8 cellular contexts compared by ENCODE assay signal in the genomic region with DNA sequence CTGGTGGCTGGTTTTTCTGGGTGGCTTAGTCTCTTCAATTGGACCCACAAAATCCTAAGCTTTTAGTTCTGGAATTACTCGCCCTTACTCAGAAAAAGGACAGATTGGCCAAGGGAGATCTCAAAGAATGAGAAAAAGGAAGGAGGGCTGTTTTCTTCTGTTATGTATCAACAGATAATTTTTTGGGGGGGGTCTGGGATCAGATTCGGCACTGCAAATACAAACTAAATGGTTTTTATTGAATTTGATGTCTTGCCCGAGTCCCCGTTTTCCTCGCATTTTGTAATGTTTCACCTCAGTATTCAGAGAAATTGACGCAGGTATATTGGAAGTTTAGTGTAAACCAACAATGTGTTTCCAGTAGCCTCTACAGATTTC. TPM values are rescaled to one million over a fixed set of nuclear protein-coding genes. Genes with fewer than 3 reads are reported as not detected.
A peak's percentile ranks its signal among the peaks of the same experiment; 100 is the strongest.
DNase-seq lines count a peak whose midpoint lies in the region; ATAC-seq and TF ChIP-seq lines count a peak whose summit lies in the region.

No MANE protein-coding gene starts in this region.

- H3K9me3 ChIP-seq in CD4-positive, CD25-positive, alpha-beta regulatory T cell (ENCODE audit: control insufficient read depth in 2 of 2, low read length in 2 of 2) = no peaks in the 10 kb centered on the region
- H3K9me3 ChIP-seq in NT2/D1 (ENCODE audit: insufficient read depth, low read length) (no peaks in the 10 kb centered on the region), endocrine pancreas (ENCODE audit: control insufficient read depth, low read length) (no peaks in the 10 kb centered on the region), neuron (ENCODE audit: low read length) (no peaks in the 10 kb centered on the region)

- H3K9me3 Mint-ChIP-seq in CD4-positive, CD25-positive, alpha-beta regulatory T cell = peaks cover 0 to 4% (median 0%) of the 10 kb centered on the region in 7 donors

- H2AFZ ChIP-seq in neuron (ENCODE audit: low read depth, low read length) = peak overlapping the region; percentile 91

- peaks cover 14% of the 10 kb centered on the region for H3K36me3 Mint-ChIP-seq in CD4-positive, CD25-positive, alpha-beta regulatory T cell

- H3K27me3 Mint-ChIP-seq in CD4-positive, CD25-positive, alpha-beta regulatory T cell = peaks cover 12% of the 10 kb centered on the region

- no peak for TF ChIP-seq POLR2A in GM18505 (IDR thresholded peaks at IDR 0.05; ENCODE audit: borderline replicate concordance, extremely low read depth, insufficient read depth, insufficient read length)

- H3K36me3 ChIP-seq in CD4-positive, CD25-positive, alpha-beta regulatory T cell (ENCODE audit: control insufficient read depth, insufficient read depth, low read length) = peaks cover 7% of the 10 kb centered on the region
- peaks cover 6% of the 10 kb centered on the region for H3K36me3 ChIP-seq in NT2/D1 (ENCODE audit: insufficient read depth, insufficient read length, low read length)
- H3K36me3 ChIP-seq in endocrine pancreas (ENCODE audit: control insufficient read depth, insufficient read depth, low read length) = no peaks in the 10 kb centered on the region
- H3K36me3 ChIP-seq in neuron (ENCODE audit: insufficient read depth, low read length) = peaks cover 16% of the 10 kb centered on the region

- peak overlapping the region; percentile 81 for H3K27ac ChIP-seq in CD4-positive, CD25-positive, alpha-beta regulatory T cell (ENCODE audit: insufficient read depth, low read length, poor library complexity, severe bottlenecking)

- H3K4me1 ChIP-seq in CD4-positive, CD25-positive, alpha-beta regulatory T cell (ENCODE audit: control insufficient read depth, insufficient read depth, low read length, poor library complexity, severe bottlenecking) = peaks cover 29% of the 10 kb centered on the region
- H3K4me1 ChIP-seq in NT2/D1 (ENCODE audit: insufficient read depth, insufficient read length) (no peaks in the 10 kb centered on the region), endocrine pancreas (ENCODE audit: control insufficient read depth, insufficient read depth, low read length) (no peaks in the 10 kb centered on the region), neuron (ENCODE audit: insufficient read depth, low read length) (peaks cover 12% of the 10 kb centered on the region)

- H3K4me1 Mint-ChIP-seq in CD4-positive, CD25-positive, alpha-beta regulatory T cell = peaks cover 11 to 51% (median 27%) of the 10 kb centered on the region in 4 donors

- H3K27me3 ChIP-seq in CD4-positive, CD25-positive, alpha-beta regulatory T cell (ENCODE audit: control insufficient read depth, insufficient read depth, low read length) = no peaks in the 10 kb centered on the region
- H3K27me3 ChIP-seq in NT2/D1 (ENCODE audit: insufficient read depth, insufficient read length) (no peaks in the 10 kb centered on the region), endocrine pancreas (ENCODE audit: control insufficient read depth, insufficient read depth, low read length) (no peaks in the 10 kb centered on the region), neuron (ENCODE audit: insufficient read depth, low read length) (no peaks in the 10 kb centered on the region)

- peak overlapping the region; percentile 82 to 96 (median 94) for H3K27ac Mint-ChIP-seq in CD4-positive, CD25-positive, alpha-beta regulatory T cell

- DNase-seq in CD4-positive, CD25-positive, alpha-beta regulatory T cell = no peak
- DNase-seq in NT2/D1 (ENCODE audit: low read depth, low spot score) (no peak), HUDEP-2 (lab: John Stamatoyannopoulos, UW; ENCODE audit: unreplicated experiment in 76 of 76) (no peak)

- H3K4me3 Mint-ChIP-seq in CD4-positive, CD25-positive, alpha-beta regulatory T cell = peak overlapping the region; percentile 92 to 100 (median 94)

- H3K4me3 ChIP-seq in CD4-positive, CD25-positive, alpha-beta regulatory T cell (ENCODE audit: low read depth, low read length) = peak overlapping the region; percentile 93
- H3K4me3 ChIP-seq in NT2/D1 (ENCODE audit: insufficient read length, low read depth) = peak overlapping the region; percentile 75
- peak overlapping the region; percentile 94 for H3K4me3 ChIP-seq in endocrine pancreas (ENCODE audit: control insufficient read depth, insufficient read depth, low read length)
- peak overlapping the region; percentile 87 for H3K4me3 ChIP-seq in neuron (ENCODE audit: low read length)

- no peak for ATAC-seq in CD4-positive, CD25-positive, alpha-beta regulatory T cell (ENCODE audit: low read depth in 2 of 2)
- ATAC-seq in GM18868 (IDR thresholded peaks at IDR 0.05; ENCODE audit: unreplicated experiment) (no peak), GM18505 (IDR thresholded peaks at IDR 0.05; ENCODE audit: unreplicated experiment) (no peak), GM21529 (IDR thresholded peaks at IDR 0.05; ENCODE audit: unreplicated experiment) (no peak)

- peak overlapping the region; percentile 89 for H3K9ac ChIP-seq in NT2/D1 (ENCODE audit: insufficient read length, low read depth)
- peak overlapping the region; percentile 91 for H3K9ac ChIP-seq in endocrine pancreas (ENCODE audit: control insufficient read depth, insufficient read depth, low read length)

RNA-seq across cellular contexts. Expression of gene YIPF4, which starts 0.8 kb away (rescaled TPM):
- 29.2 TPM for total RNA-seq in CD4-positive, CD25-positive, alpha-beta regulatory T cell
- polyA plus RNA-seq in CD4-positive, CD25-positive, alpha-beta regulatory T cell = 10 to 100 TPM; 14.0 to 23.2 (median 17.2) TPM

RNA-seq across cellular contexts. Expression of gene NLRC4, which starts 13.8 kb away (rescaled TPM):
- total RNA-seq in CD4-positive, CD25-positive, alpha-beta regulatory T cell = not detected
- polyA plus RNA-seq in CD4-positive, CD25-positive, alpha-beta regulatory T cell = under 1 TPM in 1 of 4 donors, not detected in 3; 0.16 TPM
